Comparison of ENCODE assay signal across 18 cellular contexts in genomic region chr10:4733150-4733842, GRCh38.
DNase-seq lines count a peak whose midpoint lies in the region; ATAC-seq and TF ChIP-seq lines count a peak whose summit lies in the region.
"Had no signal": no experiment of that assay in that cellular context is flagged by ENCODE, and none has a peak within 500 bp of the region (broad histone marks: within the 10 kb centered on the region; RNA-seq: fewer than 3 reads in every experiment).

No MANE protein-coding gene starts in this region.

- TF ChIP-seq CTCF in RWPE2 (IDR thresholded peaks at IDR 0.05; ENCODE audit: poor library complexity, severe bottlenecking) = no peak
- peak; percentile 21 for TF ChIP-seq CTCF in foreskin keratinocyte (conservative IDR thresholded peaks at IDR 0.05)
- TF ChIP-seq CTCF in BE2C (IDR thresholded peaks at IDR 0.05; ENCODE audit: low read depth, low read length) = no peak

- DNase-seq in HT1080 (ENCODE audit: low read depth) (peak; percentile 69), RWPE2 (ENCODE audit: low spot score) (no peak), foreskin keratinocyte (peak; percentile 92 to 93), NCI-H1105 (lab: John Stamatoyannopoulos, UW) (no peak), BE2C (no peak)
- no peak for DNase-seq in activated naive CD4-positive, alpha-beta T cell treated with anti-CD3 and anti-CD28 coated beads, Interleukin-2, amount 50 U/mL, for 16 hours
- DNase-seq: activated effector memory CD4-positive, alpha-beta T cell treated with Interleukin-2 at 50 U/mL for 16 hours; NCI-H526; SK-N-SH; stimulated activated CD4-positive, alpha-beta T cell treated with anti-CD3 and anti-CD28 coated beads, Interleukin-2, amount 100 ng/mL, for 48 hours; T-helper 9 cell; testis had no signal

- ATAC-seq in RWPE2 (ENCODE audit: low read depth) = peak; percentile 38; the same call in 2 of the 3 replicates
- ATAC-seq in foreskin keratinocyte = peak; percentile 96
- peak; percentile 8 for ATAC-seq in stimulated activated memory B cell treated with anti-CD40 and anti-IgM and Interleukin-4, amounts not matched to agents 10 μg/mL and 1 μg/mL and 100 μg/mL, for 72 hours
- ATAC-seq in SK-N-SH treated with all-trans-retinoic acid at 6 μM for 48 hours = no peak
- ATAC-seq: gastroesophageal sphincter had no signal

- H3K36me3 ChIP-seq in RWPE2 (ENCODE audit: low read depth) (no peaks in the 10 kb centered on the region), BE2C (no peaks in the 10 kb centered on the region)
- H3K36me3 ChIP-seq: gastroesophageal sphincter had no signal

- peaks cover 11% of the 10 kb centered on the region for H3K4me1 ChIP-seq in RWPE2 (ENCODE audit: insufficient read depth, poor library complexity, severe bottlenecking)
- H3K4me1 ChIP-seq in foreskin keratinocyte = peaks cover 9% of the 10 kb centered on the region
- no peaks in the 10 kb centered on the region for H3K4me1 ChIP-seq in BE2C
- H3K4me1 ChIP-seq: Caco-2, gastroesophageal sphincter, testis had no signal

- no peaks in the 10 kb centered on the region for H3K36me3 Mint-ChIP-seq in stimulated activated memory B cell treated with anti-CD40 and anti-IgM and Interleukin-4, amounts not matched to agents 10 μg/mL and 1 μg/mL and 100 μg/mL, for 72 hours

- no peak overlapping the region for H3K4me3 Mint-ChIP-seq in stimulated activated memory B cell treated with anti-CD40 and anti-IgM and Interleukin-4, amounts not matched to agents 10 μg/mL and 1 μg/mL and 100 μg/mL, for 72 hours

- no peaks in the 10 kb centered on the region for H3K4me1 Mint-ChIP-seq in stimulated activated memory B cell treated with anti-CD40 and anti-IgM and Interleukin-4, amounts not matched to agents 10 μg/mL and 1 μg/mL and 100 μg/mL, for 72 hours

- no peak overlapping the region for H3K27ac Mint-ChIP-seq in stimulated activated memory B cell treated with anti-CD40 and anti-IgM and Interleukin-4, amounts not matched to agents 10 μg/mL and 1 μg/mL and 100 μg/mL, for 72 hours

- no peaks in the 10 kb centered on the region for H3K9me3 Mint-ChIP-seq in stimulated activated memory B cell treated with anti-CD40 and anti-IgM and Interleukin-4, amounts not matched to agents 10 μg/mL and 1 μg/mL and 100 μg/mL, for 72 hours

- no peaks in the 10 kb centered on the region for H3K27me3 ChIP-seq in RWPE2 (ENCODE audit: insufficient read depth, poor library complexity, severe bottlenecking)
- no peaks in the 10 kb centered on the region for H3K27me3 ChIP-seq in foreskin keratinocyte
- no peaks in the 10 kb centered on the region for H3K27me3 ChIP-seq in BE2C
- H3K27me3 ChIP-seq: gastroesophageal sphincter, testis had no signal

- H3K27me3 Mint-ChIP-seq in stimulated activated memory B cell treated with anti-CD40 and anti-IgM and Interleukin-4, amounts not matched to agents 10 μg/mL and 1 μg/mL and 100 μg/mL, for 72 hours = peaks cover 10% of the 10 kb centered on the region

- H3K4me3 ChIP-seq in RWPE2 (ENCODE audit: severe bottlenecking) (no peak overlapping the region), BE2C (ENCODE audit: low read depth, low read length) (no peak overlapping the region)
- H3K4me3 ChIP-seq: gastroesophageal sphincter, testis had no signal

- H3K27ac ChIP-seq in RWPE2 (ENCODE audit: poor library complexity, severe bottlenecking) (peak overlapping the region; percentile 24), foreskin keratinocyte (peak overlapping the region; percentile 58)
- H3K27ac ChIP-seq: gastroesophageal sphincter, HL-60, KMS-11, testis had no signal

- no peaks in the 10 kb centered on the region for H3K9me3 ChIP-seq in RWPE2 (ENCODE audit: severe bottlenecking)
- no peaks in the 10 kb centered on the region for H3K9me3 ChIP-seq in BE2C
- H3K9me3 ChIP-seq: Caco-2, gastroesophageal sphincter, SK-N-SH, testis had no signal

TF ChIP-seq in SK-N-SH treated with all-trans-retinoic acid at 6 μM for 48 hours, 23 proteins besides CTCF, POLR2A, EP300 and RAD21:
- TF ChIP-seq ZFP3 (CRISPR knock-in tag; IDR thresholded peaks at IDR 0.05) (no peak), CREB5 (CRISPR knock-in tag; IDR thresholded peaks at IDR 0.05; ENCODE audit: low read depth) (no peak), TOX (CRISPR knock-in tag; IDR thresholded peaks at IDR 0.05; ENCODE audit: borderline replicate concordance) (no peak), ESRRG (CRISPR knock-in tag; IDR thresholded peaks at IDR 0.05) (no peak), ISL1 (CRISPR knock-in tag; IDR thresholded peaks at IDR 0.05) (no peak), OSR1 (CRISPR knock-in tag; IDR thresholded peaks at IDR 0.05) (no peak), ZNF565 (CRISPR knock-in tag; conservative IDR thresholded peaks at IDR 0.05; ENCODE audit: low read depth) (no peak), RARB (CRISPR knock-in tag; IDR thresholded peaks at IDR 0.05) (no peak), CSDC2 (CRISPR knock-in tag; IDR thresholded peaks at IDR 0.05) (no peak), ZC3H10 (CRISPR knock-in tag; IDR thresholded peaks at IDR 0.05) (no peak), CSRNP3 (CRISPR knock-in tag; IDR thresholded peaks at IDR 0.05) (no peak), SNAI2 (CRISPR knock-in tag; IDR thresholded peaks at IDR 0.05) (no peak), PPARA (CRISPR knock-in tag; IDR thresholded peaks at IDR 0.05; ENCODE audit: borderline replicate concordance) (no peak), TCF4 (CRISPR knock-in tag; IDR thresholded peaks at IDR 0.05; ENCODE audit: borderline replicate concordance) (no peak)
- TF ChIP-seq, protein P1, sequence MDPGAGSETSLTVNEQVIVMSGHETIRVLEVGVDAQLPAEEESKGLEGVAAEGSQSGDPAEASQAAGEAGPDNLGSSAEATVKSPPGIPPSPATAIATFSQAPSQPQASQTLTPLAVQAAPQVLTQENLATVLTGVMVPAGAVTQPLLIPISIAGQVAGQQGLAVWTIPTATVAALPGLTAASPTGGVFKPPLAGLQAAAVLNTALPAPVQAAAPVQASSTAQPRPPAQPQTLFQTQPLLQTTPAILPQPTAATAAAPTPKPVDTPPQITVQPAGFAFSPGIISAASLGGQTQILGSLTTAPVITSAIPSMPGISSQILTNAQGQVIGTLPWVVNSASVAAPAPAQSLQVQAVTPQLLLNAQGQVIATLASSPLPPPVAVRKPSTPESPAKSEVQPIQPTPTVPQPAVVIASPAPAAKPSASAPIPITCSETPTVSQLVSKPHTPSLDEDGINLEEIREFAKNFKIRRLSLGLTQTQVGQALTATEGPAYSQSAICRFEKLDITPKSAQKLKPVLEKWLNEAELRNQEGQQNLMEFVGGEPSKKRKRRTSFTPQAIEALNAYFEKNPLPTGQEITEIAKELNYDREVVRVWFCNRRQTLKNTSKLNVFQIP (CRISPR knock-in tag; IDR thresholded peaks at IDR 0.05; ENCODE audit: borderline replicate concordance, low read depth) = no peak

Comparison
In these comparisons a context has a peak if more than half of its experiments do, and no peak if none do; other contexts are left out.
1. DNase-seq: peak in HT1080 (single experiment) and foreskin keratinocyte (2 of 2); none in RWPE2 (single experiment), NCI-H1105 (single experiment), activated naive CD4-positive, alpha-beta T cell treated with anti-CD3 and anti-CD28 coated beads, Interleukin-2, amount 50 U/mL, for 16 hours (single experiment) and BE2C (single experiment).